In genomic region chr15:68427961-68428360, GRCh38 we compare ENCODE assay signal across 19 cellular contexts. TPM values are rescaled to one million over a fixed set of nuclear protein-coding genes. Genes with fewer than 3 reads are reported as not detected.
"Had no signal": no experiment of that assay in that cellular context is flagged by ENCODE, and none has a peak within 500 bp of the region (broad histone marks: within the 10 kb centered on the region; RNA-seq: fewer than 3 reads in every experiment).

No MANE protein-coding gene starts in this region.

- H3K9me3 ChIP-seq: gastrocnemius medialis, heart left ventricle, left lung, prostate gland, right atrium auricular region, stomach, upper lobe of left lung had no signal

- H3K4me3 ChIP-seq: gastrocnemius medialis, heart left ventricle, left lung, prostate gland, right atrium auricular region, stomach, upper lobe of left lung had no signal

- H3K36me3 ChIP-seq: gastrocnemius medialis, heart left ventricle, left lung, prostate gland, right atrium auricular region, stomach, upper lobe of left lung had no signal

- DNase-seq: activated CD4-positive, alpha-beta T cell treated with anti-CD3 and anti-CD28 coated beads, Interleukin-2, amount 10 ng/mL, durations not matched to agents 24 days and 14 days; activated CD4-positive, CD25-positive, alpha-beta regulatory T cell; activated CD8-positive, alpha-beta T cell treated with anti-CD3 and anti-CD28 coated beads for 36 hours; activated naive CD4-positive, alpha-beta T cell treated with anti-CD3 and anti-CD28 coated beads for 36 hours; activated T-cell treated with anti-CD3 and anti-CD28 coated beads, Interleukin-2, amount 50 U/mL, for 24 hours; anterior cingulate cortex; cortex of kidney; gastrocnemius medialis; heart left ventricle; left lung; midbrain; stimulated activated CD4-positive, alpha-beta T cell treated with anti-CD3 and anti-CD28 coated beads, Interleukin-4, amount 100 ng/mL, for 1 hour; stomach; T-helper 1 cell; T1000; upper lobe of left lung had no signal

- H3K27ac ChIP-seq: gastrocnemius medialis, heart left ventricle, left lung, prostate gland, right atrium auricular region, stomach, upper lobe of left lung had no signal

- H3K27me3 ChIP-seq: right atrium auricular region had no signal

RNA-seq across cellular contexts. Expression of gene ITGA11, which starts 4.0 kb away (rescaled TPM):
- polyA plus RNA-seq: neural cell had no signal
